3 cellular contexts compared by ENCODE assay signal in genomic region chr13:59587971-59588716, GRCh38.
TF ChIP-seq lines count a peak whose summit lies in the region.

No MANE protein-coding gene starts in this region.

TF ChIP-seq in GM23338, 12 proteins besides CTCF, POLR2A, EP300 and RAD21:
- TF ChIP-seq EZH2 (IDR thresholded peaks at IDR 0.05; ENCODE audit: low read depth, unreplicated experiment) (no peak), NANOG (IDR thresholded peaks at IDR 0.05; ENCODE audit: borderline replicate concordance) (peak; percentile 84), POLR2AphosphoS5 (IDR thresholded peaks at IDR 0.05; ENCODE audit: low read depth) (peak; percentile 57)

TF ChIP-seq in IMR-90, 13 proteins besides CTCF, POLR2A, EP300 and RAD21:
- TF ChIP-seq CEBPB (IDR thresholded peaks at IDR 0.05; ENCODE audit: low read depth, low read length): peak; percentile 36; the same call in 1 of the 2 replicates
- no peak for TF ChIP-seq MAZ (IDR thresholded peaks at IDR 0.05; ENCODE audit: borderline replicate concordance, low read depth, low read length)

TF ChIP-seq in H1, 55 proteins besides CTCF, POLR2A, EP300 and RAD21:
- TF ChIP-seq ATF3 (IDR thresholded peaks at IDR 0.05; ENCODE audit: insufficient read depth, low read depth, low read length) (peak; percentile 43; the same call in 1 of the 2 replicates), CHD7 (IDR thresholded peaks at IDR 0.05; ENCODE audit: insufficient replicate concordance, low read length) (peak; percentile 88), USF2 (IDR thresholded peaks at IDR 0.05; ENCODE audit: low read length) (no peak), POU5F1 (IDR thresholded peaks at IDR 0.05; ENCODE audit: low read depth, low read length) (0 out of 2 replicates have a peak, but pooled peaks have one; percentile 21), JUND (IDR thresholded peaks at IDR 0.05; ENCODE audit: low read length) (peak; percentile 47; the same call in 1 of the 2 replicates), CEBPB (IDR thresholded peaks at IDR 0.05; ENCODE audit: low read depth, low read length) (peak; percentile 94), RXRA (IDR thresholded peaks at IDR 0.05; ENCODE audit: insufficient read depth, low read depth, low read length) (no peak)
